ENCODE assay signal across 19 cellular contexts in the genomic region with DNA sequence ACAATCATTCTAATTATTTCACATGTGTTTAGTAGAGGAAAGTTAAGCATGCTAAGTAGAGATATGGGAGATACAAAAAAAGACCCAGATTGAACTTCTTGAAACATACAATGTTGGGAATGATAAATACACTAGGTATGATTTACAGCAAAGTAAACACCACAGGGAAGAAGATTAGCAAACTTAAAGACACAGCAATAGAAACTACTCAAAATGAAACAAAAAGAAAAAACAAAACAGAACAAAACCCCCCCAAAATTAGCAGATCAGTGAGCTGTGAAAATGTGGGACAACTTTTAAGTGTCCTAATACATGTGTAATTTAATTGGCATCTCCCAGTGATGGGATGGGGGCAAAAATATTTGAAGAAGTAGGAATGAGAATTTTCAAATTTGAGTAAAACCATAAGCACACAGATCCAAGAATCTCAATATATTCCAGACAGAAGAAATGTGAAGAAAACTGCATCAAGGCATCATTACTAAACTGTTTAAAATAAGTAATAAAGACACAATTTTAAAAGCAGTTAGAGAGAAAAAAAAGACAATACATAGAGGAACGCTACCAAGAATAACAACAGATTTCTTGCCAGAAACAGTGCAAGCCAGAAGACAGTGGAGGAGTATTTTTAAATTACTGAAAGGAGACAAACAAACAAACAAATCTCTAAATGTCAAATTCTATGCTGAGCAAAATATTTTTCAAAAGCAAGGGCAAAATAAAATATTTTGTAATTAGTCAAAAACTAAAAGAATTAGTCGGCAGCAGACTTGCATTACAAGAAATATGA.
DNase-seq lines count a peak whose midpoint lies in the region; ATAC-seq and TF ChIP-seq lines count a peak whose summit lies in the region.
"Had no signal": no experiment of that assay in that cellular context is flagged by ENCODE, and none has a peak within 500 bp of the region (broad histone marks: within the 10 kb centered on the region; RNA-seq: fewer than 3 reads in every experiment).

No MANE protein-coding gene starts in this region.

- H3K4me3 ChIP-seq in left ventricle myocardium inferior (no peak overlapping the region), right atrium auricular region (no peak overlapping the region)
- H3K4me3 ChIP-seq: BLaER1, GM12878, GM23248 had no signal

- intact Hi-C loops in left ventricle myocardium inferior (cut with micrococcal nuclease), result no loop called here

- H3K27ac ChIP-seq in left ventricle myocardium inferior (replicated peaks) (peak overlapping the region; percentile 26), right atrium auricular region (no peak overlapping the region)
- H3K27ac ChIP-seq: 22Rv1, BLaER1, GM23248, HL-60 had no signal

- POLR2A ChIA-PET in WTC11 (lab: Charles Lee), result no interaction called here

- H3K27ac Mint-ChIP-seq in WTC11, result no peak overlapping the region
- H3K27ac Mint-ChIP-seq: CD4-positive, CD25-positive, alpha-beta regulatory T cell had no signal

- H3K9me3 ChIP-seq in left ventricle myocardium inferior (replicated peaks), result peaks cover 23% of the 10 kb centered on the region
- no peaks in the 10 kb centered on the region for H3K9me3 ChIP-seq in right atrium auricular region
- H3K9me3 ChIP-seq: BLaER1 had no signal

- DNase-seq in left ventricle myocardium inferior (no peak), right atrium auricular region (ENCODE audit: low spot score) (no peak), WTC11 (ENCODE audit: low spot score) (no peak), NCI-H1105 treated with DMSO at 0.1 percent for 48 hours (lab: John Stamatoyannopoulos, UW) (no peak), COLO668 (lab: John Stamatoyannopoulos, UW; ENCODE audit: unreplicated experiment) (no peak)
- DNase-seq: Calu3; CD4-positive, CD25-positive, alpha-beta regulatory T cell; DMS 273 treated with DMSO at 0.1 percent for 48 hours; DMS79; GM23248; H7; Kasumi-1; KBM-7 had no signal

- TF ChIP-seq CTCF in left ventricle myocardium inferior (IDR thresholded peaks at IDR 0.05; ENCODE audit: borderline replicate concordance), result no peak
- no peak for TF ChIP-seq CTCF in right atrium auricular region (IDR thresholded peaks at IDR 0.05)
- TF ChIP-seq CTCF in WTC11 (IDR thresholded peaks at IDR 0.05), result no peak

- H3K4me1 Mint-ChIP-seq in WTC11, result no peaks in the 10 kb centered on the region
- H3K4me1 Mint-ChIP-seq: CD4-positive, CD25-positive, alpha-beta regulatory T cell had no signal

- H3K27me3 Mint-ChIP-seq in WTC11 (ENCODE audit: low read depth), result no peaks in the 10 kb centered on the region

- no peaks in the 10 kb centered on the region for H3K27me3 ChIP-seq in left ventricle myocardium inferior (ENCODE audit: low read depth)
- no peaks in the 10 kb centered on the region for H3K27me3 ChIP-seq in right atrium auricular region
- H3K27me3 ChIP-seq: BLaER1 had no signal

- peaks cover 17% of the 10 kb centered on the region for H3K9me3 Mint-ChIP-seq in WTC11

- no peaks in the 10 kb centered on the region for H3K36me3 ChIP-seq in left ventricle myocardium inferior
- no peaks in the 10 kb centered on the region for H3K36me3 ChIP-seq in right atrium auricular region
- H3K36me3 ChIP-seq: BLaER1 had no signal

- CTCF ChIA-PET in WTC11 (lab: Charles Lee), result no interaction called here

- no peak overlapping the region for H3K4me3 Mint-ChIP-seq in WTC11
- H3K4me3 Mint-ChIP-seq: CD4-positive, CD25-positive, alpha-beta regulatory T cell had no signal

- H3K36me3 Mint-ChIP-seq in WTC11, result peaks cover 8% of the 10 kb centered on the region
- H3K36me3 Mint-ChIP-seq: CD4-positive, CD25-positive, alpha-beta regulatory T cell had no signal

- ATAC-seq in GM21723 (IDR thresholded peaks at IDR 0.05; ENCODE audit: unreplicated experiment) (peak; percentile 63), WTC11 (no peak), HG03565 (IDR thresholded peaks at IDR 0.05; ENCODE audit: unreplicated experiment) (no peak)
- ATAC-seq: GM12878 had no signal

- H3K4me1 ChIP-seq in left ventricle myocardium inferior (peaks cover 3% of the 10 kb centered on the region), right atrium auricular region (no peaks in the 10 kb centered on the region)

TF ChIP-seq in WTC11, 78 proteins besides CTCF, POLR2A, EP300 and RAD21:
- TF ChIP-seq ZNF317 (CRISPR knock-in tag; IDR thresholded peaks at IDR 0.05; ENCODE audit: borderline replicate concordance, low read depth) (peak; percentile 81; the same call in 1 of the 2 replicates), ZNF263 (CRISPR knock-in tag; IDR thresholded peaks at IDR 0.05; ENCODE audit: low read depth) (no peak)
